In genomic region chr1:6261615-6261995, GRCh38 we compare ENCODE assay signal across 10 cellular contexts. TPM values are rescaled to one million over a fixed set of nuclear protein-coding genes. Genes with fewer than 3 reads are reported as not detected.
A peak's percentile ranks its signal among the peaks of the same experiment; 100 is the strongest.
DNase-seq lines count a peak whose midpoint lies in the region; ATAC-seq and TF ChIP-seq lines count a peak whose summit lies in the region.
"Had no signal": no experiment of that assay in that cellular context is flagged by ENCODE, and none has a peak within 500 bp of the region (broad histone marks: within the 10 kb centered on the region; RNA-seq: fewer than 3 reads in every experiment).

No MANE protein-coding gene starts in this region.

- H3K4me1 ChIP-seq in mesodermal cell (ENCODE audit: control insufficient read depth, insufficient read depth, low read length, poor library complexity, severe bottlenecking) = no peaks in the 10 kb centered on the region

- POLR2A ChIA-PET in MCF 10A (lab: Yijun Ruan, JAX) = no interaction called here

- 13 to 16% methylated on average over 9 to 13 of the region's 15 CpGs for WGBS in mesodermal cell (ENCODE audit: insufficient coverage in 2 of 2), 2 experiments

- DNase-seq in AG10803 (ENCODE audit: low read depth) (no peak), MCF 10A (ENCODE audit: unreplicated experiment) (no peak), NCI-H2196 treated with DMSO at 0.1 percent for 48 hours (lab: John Stamatoyannopoulos, UW; ENCODE audit: unreplicated experiment) (no peak), hepatic stellate cell (ENCODE audit: low spot score) (no peak)
- DNase-seq in stimulated activated CD4-positive, alpha-beta T cell treated with anti-CD3 and anti-CD28 coated beads, Interleukin-12 subunit alpha, Interleukin-12 subunit beta, amount 100 ng/mL, for 4 hours = no peak

- H3K27ac ChIP-seq in mesodermal cell (ENCODE audit: low read depth, low read length, severe bottlenecking) = no peak overlapping the region

- H3K27me3 Mint-ChIP-seq in IgD-negative memory B cell (peaks cover 9% of the 10 kb centered on the region), MCF 10A (ENCODE audit: insufficient read depth, unreplicated experiment) (no peaks in the 10 kb centered on the region)

- H3K9me3 Mint-ChIP-seq in IgD-negative memory B cell = no peaks in the 10 kb centered on the region
- no peaks in the 10 kb centered on the region for H3K9me3 Mint-ChIP-seq in MCF 10A (ENCODE audit: unreplicated experiment)
- H3K9me3 Mint-ChIP-seq: activated naive CD4-positive, alpha-beta T cell treated with anti-CD3 and anti-CD28 coated beads, Interleukin-2, amount 50 U/mL, for 72 hours had no signal

- peak overlapping the region; percentile 49 for H3K4me3 ChIP-seq in AG10803 (ENCODE audit: low read length)
- peak overlapping the region; percentile 41 for H3K4me3 ChIP-seq in mesodermal cell (ENCODE audit: extremely low read depth, insufficient read depth, low read length, poor library complexity, severe bottlenecking)

- TF ChIP-seq CTCF in AG10803 (conservative IDR thresholded peaks at IDR 0.05; ENCODE audit: low read length) = no peak
- TF ChIP-seq CTCF in MCF 10A (IDR thresholded peaks at IDR 0.05; ENCODE audit: unreplicated experiment) = no peak

- H3K36me3 Mint-ChIP-seq in IgD-negative memory B cell (peaks cover 2% of the 10 kb centered on the region), MCF 10A (ENCODE audit: insufficient read depth, unreplicated experiment) (peaks cover 9% of the 10 kb centered on the region)
- H3K36me3 Mint-ChIP-seq: activated naive CD4-positive, alpha-beta T cell treated with anti-CD3 and anti-CD28 coated beads, Interleukin-2, amount 50 U/mL, for 72 hours had no signal

- H3K4me3 Mint-ChIP-seq in IgD-negative memory B cell (peak overlapping the region; percentile 48 to 87 (median 78)), MCF 10A (ENCODE audit: unreplicated experiment) (peak overlapping the region; percentile 54)

- BruUV-seq in MCF 10A (replicated peaks; lab: Mats Ljungman, UMichigan) = no TSS peak

- H3K36me3 ChIP-seq in mesodermal cell (ENCODE audit: control insufficient read depth, insufficient read depth, low read length) = peaks cover 4% of the 10 kb centered on the region

- peaks cover 0 to 4% (median 2%) of the 10 kb centered on the region in 3 donors for H3K4me1 Mint-ChIP-seq in IgD-negative memory B cell
- H3K4me1 Mint-ChIP-seq in MCF 10A (ENCODE audit: insufficient read depth, unreplicated experiment) = peaks cover 12% of the 10 kb centered on the region

- intact Hi-C loops in MCF 10A (cut with micrococcal nuclease) = no loop called here

- CTCF ChIA-PET in MCF 10A (lab: Yijun Ruan, JAX) = no interaction called here

- ATAC-seq in GM21528 (IDR thresholded peaks at IDR 0.05; ENCODE audit: low FRiP score, unreplicated experiment) = no peak

- H3K9me3 ChIP-seq in mesodermal cell (ENCODE audit: control insufficient read depth, low read length) = no peaks in the 10 kb centered on the region

- H3K27ac Mint-ChIP-seq in IgD-negative memory B cell (no peak overlapping the region), MCF 10A (ENCODE audit: low read depth, unreplicated experiment) (no peak overlapping the region)
- H3K27ac Mint-ChIP-seq: activated naive CD4-positive, alpha-beta T cell treated with anti-CD3 and anti-CD28 coated beads, Interleukin-2, amount 50 U/mL, for 72 hours had no signal

RNA-seq across cellular contexts. Expression of gene GPR153, which starts 0.7 kb away (rescaled TPM):
- polyA plus RNA-seq in IgD-negative memory B cell = 0.06 TPM
- 4.6 and 5.0 TPM in 2 replicates for total RNA-seq in MCF 10A (2022)
- polyA plus RNA-seq in mesodermal cell (2013, experiment 1 of 2) = 7.4 TPM
- polyA plus RNA-seq in mesodermal cell (2013, experiment 2 of 2) = 5.2 TPM

RNA-seq across cellular contexts. Expression of gene HES3, which starts 17.6 kb away (rescaled TPM):
- not detected for polyA plus RNA-seq in IgD-negative memory B cell
- not detected in 2 replicates for total RNA-seq in MCF 10A (2022)
- polyA plus RNA-seq in mesodermal cell (2013, experiment 1 of 2) = not detected
- not detected for polyA plus RNA-seq in mesodermal cell (2013, experiment 2 of 2)
- total RNA-seq: activated naive CD4-positive, alpha-beta T cell treated with anti-CD3 and anti-CD28 coated beads, Interleukin-2, amount 50 U/mL, for 72 hours; skeletal muscle tissue had no signal

RNA-seq across cellular contexts. Expression of gene ICMT, which starts 25.8 kb away (rescaled TPM):
- polyA plus RNA-seq in IgD-negative memory B cell = 14.2 TPM
- total RNA-seq in MCF 10A (2022) = 26.5 and 28.3 TPM in 2 replicates
- 58.3 TPM for polyA plus RNA-seq in mesodermal cell (2013, experiment 1 of 2)
- 55.5 TPM for polyA plus RNA-seq in mesodermal cell (2013, experiment 2 of 2)

RNA-seq across cellular contexts. Expression of gene RNF207, which starts 55.7 kb away (rescaled TPM):
- 0.23 TPM for polyA plus RNA-seq in IgD-negative memory B cell
- 6.2 and 12.4 TPM in 2 replicates for total RNA-seq in MCF 10A (2022)
- polyA plus RNA-seq in mesodermal cell (2013, experiment 1 of 2) = 2.5 TPM
- 3.8 TPM for polyA plus RNA-seq in mesodermal cell (2013, experiment 2 of 2)
